Comparison of ENCODE assay signal across 1 cellular context in the genomic region with DNA sequence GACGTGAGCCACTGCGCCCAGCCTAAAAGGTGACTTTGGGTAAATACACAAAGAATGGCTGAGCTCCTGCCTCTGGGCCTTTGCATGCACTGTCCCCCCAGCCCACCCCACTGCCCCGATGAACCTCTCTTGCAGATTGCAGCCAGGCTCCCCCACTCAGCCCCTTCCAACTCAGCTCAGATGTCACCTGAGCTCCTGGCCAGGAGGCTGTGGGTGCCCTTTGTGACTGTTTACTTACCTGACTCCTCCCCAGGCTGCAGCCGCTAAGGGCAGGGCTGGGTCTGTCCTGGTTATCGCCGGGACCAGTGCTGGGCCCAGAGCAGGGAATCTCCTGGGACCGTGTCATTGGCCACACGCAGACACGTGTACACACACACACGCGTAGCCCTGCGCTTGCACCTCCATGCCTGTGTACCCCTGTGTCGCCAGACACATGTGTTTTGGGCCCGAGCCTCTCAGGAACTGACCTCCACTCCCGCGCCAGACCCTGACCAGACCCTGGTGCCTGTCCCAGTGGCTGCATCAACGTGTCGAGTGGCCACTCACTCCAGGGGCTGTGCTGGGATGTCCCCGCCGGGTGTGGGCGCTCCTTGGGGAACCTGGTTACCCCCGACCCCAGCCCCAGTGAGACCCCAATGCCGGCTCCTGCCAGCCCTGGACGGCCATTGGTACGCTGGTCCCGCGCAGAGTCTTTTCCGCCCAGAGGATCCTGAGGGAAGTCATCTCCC.
TF ChIP-seq lines count a peak whose summit lies in the region.

No MANE protein-coding gene starts in this region.

TF ChIP-seq in HepG2, 621 proteins besides CTCF, POLR2A, EP300 and RAD21 (continued from another document and continues in another):
- TF ChIP-seq CEBPZ (IDR thresholded peaks at IDR 0.05; ENCODE audit: low read length): no peak
- no peak for TF ChIP-seq HOMEZ (CRISPR knock-in tag; IDR thresholded peaks at IDR 0.05; ENCODE audit: low read depth)
- peak; percentile 70 for TF ChIP-seq SAP130 (CRISPR knock-in tag; IDR thresholded peaks at IDR 0.05; ENCODE audit: low read depth)
- no peak for TF ChIP-seq CHD2 (IDR thresholded peaks at IDR 0.05; ENCODE audit: low read depth, low read length)
- no peak for TF ChIP-seq ZHX1 (CRISPR knock-in tag; IDR thresholded peaks at IDR 0.05; ENCODE audit: low read depth)
- no peak for TF ChIP-seq PHF5A (CRISPR knock-in tag; IDR thresholded peaks at IDR 0.05; ENCODE audit: low read depth, unreplicated experiment)
- no peak for TF ChIP-seq ATRX (CRISPR knock-in tag; IDR thresholded peaks at IDR 0.05; ENCODE audit: borderline replicate concordance)
- TF ChIP-seq MAZ (IDR thresholded peaks at IDR 0.05; ENCODE audit: borderline replicate concordance, low read depth, low read length): no peak
- TF ChIP-seq MAZ (CRISPR knock-in tag; IDR thresholded peaks at IDR 0.05; ENCODE audit: low read depth): no peak; the same call in 1 of the 2 replicates
- no peak for TF ChIP-seq ELF1 (CRISPR knock-in tag; IDR thresholded peaks at IDR 0.05)
- TF ChIP-seq ZBTB14 (CRISPR knock-in tag; IDR thresholded peaks at IDR 0.05): no peak
- TF ChIP-seq CREM (IDR thresholded peaks at IDR 0.05): no peak
- TF ChIP-seq CREM (CRISPR knock-in tag; IDR thresholded peaks at IDR 0.05): no peak
- TF ChIP-seq ZNF879 (CRISPR knock-in tag; IDR thresholded peaks at IDR 0.05): no peak
- TF ChIP-seq, protein P1, sequence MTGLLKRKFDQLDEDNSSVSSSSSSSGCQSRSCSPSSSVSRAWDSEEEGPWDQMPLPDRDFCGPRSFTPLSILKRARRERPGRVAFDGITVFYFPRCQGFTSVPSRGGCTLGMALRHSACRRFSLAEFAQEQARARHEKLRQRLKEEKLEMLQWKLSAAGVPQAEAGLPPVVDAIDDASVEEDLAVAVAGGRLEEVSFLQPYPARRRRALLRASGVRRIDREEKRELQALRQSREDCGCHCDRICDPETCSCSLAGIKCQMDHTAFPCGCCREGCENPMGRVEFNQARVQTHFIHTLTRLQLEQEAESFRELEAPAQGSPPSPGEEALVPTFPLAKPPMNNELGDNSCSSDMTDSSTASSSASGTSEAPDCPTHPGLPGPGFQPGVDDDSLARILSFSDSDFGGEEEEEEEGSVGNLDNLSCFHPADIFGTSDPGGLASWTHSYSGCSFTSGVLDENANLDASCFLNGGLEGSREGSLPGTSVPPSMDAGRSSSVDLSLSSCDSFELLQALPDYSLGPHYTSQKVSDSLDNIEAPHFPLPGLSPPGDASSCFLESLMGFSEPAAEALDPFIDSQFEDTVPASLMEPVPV (CRISPR knock-in tag; IDR thresholded peaks at IDR 0.05): no peak
- TF ChIP-seq ZNF883 (CRISPR knock-in tag; IDR thresholded peaks at IDR 0.05; ENCODE audit: not compliant biosample characterization): peak; percentile 47
- TF ChIP-seq TBP (CRISPR knock-in tag; IDR thresholded peaks at IDR 0.05): no peak
- TF ChIP-seq, protein P2, sequence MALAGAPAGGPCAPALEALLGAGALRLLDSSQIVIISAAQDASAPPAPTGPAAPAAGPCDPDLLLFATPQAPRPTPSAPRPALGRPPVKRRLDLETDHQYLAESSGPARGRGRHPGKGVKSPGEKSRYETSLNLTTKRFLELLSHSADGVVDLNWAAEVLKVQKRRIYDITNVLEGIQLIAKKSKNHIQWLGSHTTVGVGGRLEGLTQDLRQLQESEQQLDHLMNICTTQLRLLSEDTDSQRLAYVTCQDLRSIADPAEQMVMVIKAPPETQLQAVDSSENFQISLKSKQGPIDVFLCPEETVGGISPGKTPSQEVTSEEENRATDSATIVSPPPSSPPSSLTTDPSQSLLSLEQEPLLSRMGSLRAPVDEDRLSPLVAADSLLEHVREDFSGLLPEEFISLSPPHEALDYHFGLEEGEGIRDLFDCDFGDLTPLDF (CRISPR knock-in tag; IDR thresholded peaks at IDR 0.05): no peak
- TF ChIP-seq ZNF468 (CRISPR knock-in tag; IDR thresholded peaks at IDR 0.05): no peak
- TF ChIP-seq NONO (IDR thresholded peaks at IDR 0.05): no peak
- TF ChIP-seq NONO (CRISPR knock-in tag; conservative IDR thresholded peaks at IDR 0.05): no peak; the same call in 1 of the 2 replicates
- peak; percentile 21; the same call in 1 of the 2 replicates for TF ChIP-seq KDM5B (CRISPR knock-in tag; IDR thresholded peaks at IDR 0.05; ENCODE audit: borderline replicate concordance)
- no peak for TF ChIP-seq KDM4B (CRISPR knock-in tag; IDR thresholded peaks at IDR 0.05)
- TF ChIP-seq ZNF576 (CRISPR knock-in tag; IDR thresholded peaks at IDR 0.05): no peak
- TF ChIP-seq ZNF580 (CRISPR knock-in tag; IDR thresholded peaks at IDR 0.05; ENCODE audit: borderline replicate concordance, low read depth): 0 out of 2 replicates have a peak, but pooled peaks have one; percentile 43
- TF ChIP-seq IRF2 (CRISPR knock-in tag; IDR thresholded peaks at IDR 0.05): no peak
- no peak for TF ChIP-seq PAF1 (CRISPR knock-in tag; IDR thresholded peaks at IDR 0.05)
- TF ChIP-seq NCOA1 (CRISPR knock-in tag; IDR thresholded peaks at IDR 0.05): no peak
- peak; percentile 45; the same call in 1 of the 2 replicates for TF ChIP-seq TAF1 (CRISPR knock-in tag; IDR thresholded peaks at IDR 0.05)
- no peak for TF ChIP-seq SALL2 (CRISPR knock-in tag; IDR thresholded peaks at IDR 0.05)
- peak; percentile 85 for TF ChIP-seq PPARG (CRISPR knock-in tag; conservative IDR thresholded peaks at IDR 0.05)
- no peak for TF ChIP-seq ZNF567 (CRISPR knock-in tag; IDR thresholded peaks at IDR 0.05; ENCODE audit: borderline replicate concordance)
- no peak for TF ChIP-seq ZNF720 (CRISPR knock-in tag; IDR thresholded peaks at IDR 0.05)
- no peak for TF ChIP-seq RBAK (CRISPR knock-in tag; IDR thresholded peaks at IDR 0.05)
- TF ChIP-seq, protein P3, sequence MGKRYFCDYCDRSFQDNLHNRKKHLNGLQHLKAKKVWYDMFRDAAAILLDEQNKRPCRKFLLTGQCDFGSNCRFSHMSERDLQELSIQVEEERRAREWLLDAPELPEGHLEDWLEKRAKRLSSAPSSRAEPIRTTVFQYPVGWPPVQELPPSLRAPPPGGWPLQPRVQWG (CRISPR knock-in tag; IDR thresholded peaks at IDR 0.05; ENCODE audit: borderline replicate concordance, low read depth): no peak
- no peak for TF ChIP-seq BRD4 (CRISPR knock-in tag; IDR thresholded peaks at IDR 0.05)
- no peak for TF ChIP-seq JUND (CRISPR knock-in tag; IDR thresholded peaks at IDR 0.05)
- no peak for TF ChIP-seq MAFG (CRISPR knock-in tag; IDR thresholded peaks at IDR 0.05)
- TF ChIP-seq ZEB1 (IDR thresholded peaks at IDR 0.05; ENCODE audit: insufficient replicate concordance, low read depth): peak; percentile 72
- TF ChIP-seq MIER3 (CRISPR knock-in tag; IDR thresholded peaks at IDR 0.05; ENCODE audit: borderline replicate concordance): no peak
- TF ChIP-seq ZNF160 (CRISPR knock-in tag; IDR thresholded peaks at IDR 0.05): no peak
- no peak for TF ChIP-seq CBX2 (IDR thresholded peaks at IDR 0.05; ENCODE audit: low read depth, low read length)
- no peak for TF ChIP-seq CBX2 (CRISPR knock-in tag; IDR thresholded peaks at IDR 0.05; ENCODE audit: low read depth)
- TF ChIP-seq TSC22D2 (CRISPR knock-in tag; IDR thresholded peaks at IDR 0.05; ENCODE audit: borderline replicate concordance): no peak
- TF ChIP-seq LCORL (IDR thresholded peaks at IDR 0.05): no peak
- TF ChIP-seq LCORL (CRISPR knock-in tag; IDR thresholded peaks at IDR 0.05): peak; percentile 68
- no peak for TF ChIP-seq GLI4 (CRISPR knock-in tag; IDR thresholded peaks at IDR 0.05; ENCODE audit: borderline replicate concordance)
- TF ChIP-seq ZNF124 (CRISPR knock-in tag; IDR thresholded peaks at IDR 0.05): no peak
- TF ChIP-seq ZNF3 (CRISPR knock-in tag; IDR thresholded peaks at IDR 0.05): no peak
- TF ChIP-seq JARID2 (CRISPR knock-in tag; IDR thresholded peaks at IDR 0.05; ENCODE audit: insufficient replicate concordance): peak; percentile 57
- TF ChIP-seq SOX6 (IDR thresholded peaks at IDR 0.05): no peak
- peak; percentile 35; the same call in 1 of the 2 replicates for TF ChIP-seq SOX6 (CRISPR knock-in tag; IDR thresholded peaks at IDR 0.05)
- TF ChIP-seq ZNF441 (CRISPR knock-in tag; IDR thresholded peaks at IDR 0.05; ENCODE audit: borderline replicate concordance): no peak
- TF ChIP-seq ZNF136 (CRISPR knock-in tag; IDR thresholded peaks at IDR 0.05; ENCODE audit: low read depth): no peak
- no peak for TF ChIP-seq ZFP36 (IDR thresholded peaks at IDR 0.05; ENCODE audit: borderline replicate concordance, low read depth, low read length, partially characterized antibody)
- TF ChIP-seq ATM (IDR thresholded peaks at IDR 0.05; ENCODE audit: borderline replicate concordance): no peak
- peak; percentile 26; the same call in 1 of the 2 replicates for TF ChIP-seq TFDP2 (CRISPR knock-in tag; IDR thresholded peaks at IDR 0.05)
- TF ChIP-seq HHEX (CRISPR knock-in tag; IDR thresholded peaks at IDR 0.05): no peak
- TF ChIP-seq ZNF562 (CRISPR knock-in tag; IDR thresholded peaks at IDR 0.05; ENCODE audit: borderline replicate concordance): no peak
